16 cellular contexts compared by ENCODE assay signal in the genomic region with DNA sequence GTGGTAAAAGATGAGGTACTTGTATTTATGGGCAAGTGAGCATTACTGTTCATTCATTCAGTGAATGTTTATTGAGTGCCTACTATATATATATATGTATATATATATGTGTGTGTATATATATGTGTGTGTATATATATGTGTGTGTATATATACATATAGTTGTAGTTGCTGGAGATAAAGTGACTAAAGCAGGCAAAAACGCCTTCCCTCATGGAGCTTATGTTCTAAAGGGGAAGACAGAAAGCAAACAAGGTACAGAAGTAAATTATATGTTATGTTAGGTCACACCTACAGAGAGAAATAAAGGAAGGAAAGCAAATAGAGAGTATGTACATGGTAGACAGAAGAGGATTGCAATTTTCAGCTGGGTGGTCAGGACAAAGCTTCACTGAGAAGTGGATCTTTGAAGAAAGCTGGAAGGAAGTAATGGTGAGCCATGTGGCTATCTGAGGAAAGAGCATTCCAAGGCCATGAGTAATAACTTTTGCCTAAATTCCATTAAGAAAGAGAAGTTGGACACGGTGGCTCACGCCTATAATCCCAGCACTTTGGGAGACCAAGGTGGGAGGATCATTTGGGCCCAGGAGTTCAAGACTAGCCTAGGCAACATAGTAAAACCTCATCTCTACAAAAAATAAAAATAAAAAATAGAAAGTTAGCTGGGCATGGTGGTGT. TPM values are rescaled to one million over a fixed set of nuclear protein-coding genes. Genes with fewer than 3 reads are reported as not detected.
DNase-seq lines count a peak whose midpoint lies in the region; ATAC-seq and TF ChIP-seq lines count a peak whose summit lies in the region.
"Had no signal": no experiment of that assay in that cellular context is flagged by ENCODE, and none has a peak within 500 bp of the region (broad histone marks: within the 10 kb centered on the region; RNA-seq: fewer than 3 reads in every experiment).

No MANE protein-coding gene starts in this region.

- no peak overlapping the region for H3K27ac Mint-ChIP-seq in activated CD8-positive, alpha-beta T cell treated with anti-CD3 and anti-CD28 coated beads, Interleukin-2, amount 10 ng/mL, durations not matched to agents 7 days and 5 days
- H3K27ac Mint-ChIP-seq: activated naive CD8-positive, alpha-beta T cell treated with anti-CD3 and anti-CD28 coated beads, Interleukin-2, amount 50 U/mL, for 24 hours; endodermal cell had no signal

- no peaks in the 10 kb centered on the region for H3K9me3 Mint-ChIP-seq in activated CD8-positive, alpha-beta T cell treated with anti-CD3 and anti-CD28 coated beads, Interleukin-2, amount 10 ng/mL, durations not matched to agents 7 days and 5 days (ENCODE audit: insufficient read depth)
- H3K9me3 Mint-ChIP-seq: activated naive CD8-positive, alpha-beta T cell treated with anti-CD3 and anti-CD28 coated beads, Interleukin-2, amount 50 U/mL, for 24 hours; endodermal cell; naive B cell had no signal

- H3K27me3 Mint-ChIP-seq in activated CD8-positive, alpha-beta T cell treated with anti-CD3 and anti-CD28 coated beads, Interleukin-2, amount 10 ng/mL, durations not matched to agents 7 days and 5 days (ENCODE audit: low read depth): peaks cover 14% of the 10 kb centered on the region

- H3K36me3 Mint-ChIP-seq in activated CD8-positive, alpha-beta T cell treated with anti-CD3 and anti-CD28 coated beads, Interleukin-2, amount 10 ng/mL, durations not matched to agents 7 days and 5 days (ENCODE audit: low read depth): no peaks in the 10 kb centered on the region
- H3K36me3 Mint-ChIP-seq: naive B cell had no signal

- POLR2A ChIA-PET in activated CD8-positive, alpha-beta T cell treated with anti-CD3 and anti-CD28 coated beads, Interleukin-2, amount 10 ng/mL, durations not matched to agents 7 days and 5 days (lab: Charles Lee): no interaction called here

- ATAC-seq in GM18505 (IDR thresholded peaks at IDR 0.05; ENCODE audit: unreplicated experiment) (no peak), GM18861 (IDR thresholded peaks at IDR 0.05; ENCODE audit: unreplicated experiment) (no peak)
- no peak for ATAC-seq in activated CD8-positive, alpha-beta T cell treated with anti-CD3 and anti-CD28 coated beads, Interleukin-2, amount 10 ng/mL, durations not matched to agents 7 days and 5 days
- ATAC-seq: activated naive CD8-positive, alpha-beta T cell treated with anti-CD3 and anti-CD28 coated beads, Interleukin-2, amount 50 U/mL, for 24 hours; HepG2 had no signal

- CTCF ChIA-PET in activated CD8-positive, alpha-beta T cell treated with anti-CD3 and anti-CD28 coated beads, Interleukin-2, amount 10 ng/mL, durations not matched to agents 7 days and 5 days (lab: Charles Lee): no interaction called here

- no peak overlapping the region for H3K4me3 Mint-ChIP-seq in activated CD8-positive, alpha-beta T cell treated with anti-CD3 and anti-CD28 coated beads, Interleukin-2, amount 10 ng/mL, durations not matched to agents 7 days and 5 days
- H3K4me3 Mint-ChIP-seq: activated naive CD8-positive, alpha-beta T cell treated with anti-CD3 and anti-CD28 coated beads, Interleukin-2, amount 50 U/mL, for 24 hours; endodermal cell; naive B cell had no signal

- no peak for TF ChIP-seq CTCF in fibroblast of villous mesenchyme (IDR thresholded peaks at IDR 0.05; ENCODE audit: insufficient read depth, low read depth, low read length)

- TF ChIP-seq POLR2A in GM18505 (IDR thresholded peaks at IDR 0.05; ENCODE audit: borderline replicate concordance, extremely low read depth, insufficient read depth, insufficient read length): no peak

- no peaks in the 10 kb centered on the region for H3K4me1 Mint-ChIP-seq in activated CD8-positive, alpha-beta T cell treated with anti-CD3 and anti-CD28 coated beads, Interleukin-2, amount 10 ng/mL, durations not matched to agents 7 days and 5 days (ENCODE audit: low read depth)
- H3K4me1 Mint-ChIP-seq: activated naive CD8-positive, alpha-beta T cell treated with anti-CD3 and anti-CD28 coated beads, Interleukin-2, amount 50 U/mL, for 24 hours; naive B cell had no signal

- no peak overlapping the region for H3K4me3 ChIP-seq in fibroblast of villous mesenchyme (ENCODE audit: low read depth, low read length)
- H3K4me3 ChIP-seq: sigmoid colon, thoracic aorta had no signal

- DNase-seq in 8988T (peak; percentile 28), HCEC 1CT (peak; percentile 89), SW480 (ENCODE audit: low spot score) (peak; percentile 28), fibroblast of villous mesenchyme (ENCODE audit: low read depth) (peak; percentile 72), NCI-H1436 treated with DMSO at 0.1 percent for 48 hours (lab: John Stamatoyannopoulos, UW) (no peak)
- DNase-seq in activated CD8-positive, alpha-beta T cell treated with anti-CD3 and anti-CD28 coated beads, Interleukin-2, amount 10 ng/mL, durations not matched to agents 7 days and 5 days: no peak
- DNase-seq: activated naive CD8-positive, alpha-beta T cell treated with anti-CD3 and anti-CD28 coated beads, Interleukin-2, amount 50 U/mL, for 24 hours; endodermal cell; GF-D8; naive B cell; NCI-H2029 treated with DMSO at 0.1 percent for 48 hours; sigmoid colon had no signal

RNA-seq across cellular contexts. Expression of a gene that starts 33.5 kb away (rescaled TPM):
- under 0.01 TPM in 2 replicates for total RNA-seq in fibroblast of villous mesenchyme
- not detected for total RNA-seq in activated CD8-positive, alpha-beta T cell treated with anti-CD3 and anti-CD28 coated beads, Interleukin-2, amount 10 ng/mL, durations not matched to agents 7 days and 5 days
- total RNA-seq: endodermal cell, HepG2 had no signal

RNA-seq across cellular contexts. Expression of a gene that starts 53.9 kb away (rescaled TPM):
- 11.7 and 15.1 TPM in 2 replicates for total RNA-seq in fibroblast of villous mesenchyme
- 1 to 10 TPM; 1.9 to 2.3 TPM for total RNA-seq in activated CD8-positive, alpha-beta T cell treated with anti-CD3 and anti-CD28 coated beads, Interleukin-2, amount 10 ng/mL, durations not matched to agents 7 days and 5 days

RNA-seq across cellular contexts. Expression of a gene that starts 56.3 kb away (rescaled TPM):
- not detected in 2 replicates for total RNA-seq in fibroblast of villous mesenchyme
- not detected for total RNA-seq in activated CD8-positive, alpha-beta T cell treated with anti-CD3 and anti-CD28 coated beads, Interleukin-2, amount 10 ng/mL, durations not matched to agents 7 days and 5 days
- total RNA-seq: endodermal cell, HepG2, sigmoid colon, thoracic aorta had no signal

Comparison
In these comparisons a context has a peak if more than half of its experiments do, and no peak if none do; other contexts are left out.
1. DNase-seq: peak in 8988T (single experiment), HCEC 1CT (single experiment), SW480 (single experiment) and fibroblast of villous mesenchyme (single experiment); none in NCI-H1436 treated with DMSO at 0.1 percent for 48 hours (single experiment) and activated CD8-positive, alpha-beta T cell treated with anti-CD3 and anti-CD28 coated beads, Interleukin-2, amount 10 ng/mL, durations not matched to agents 7 days and 5 days (single experiment).